ENCODE assay signal across 8 cellular contexts in genomic region chr20:44310664-44311639, GRCh38. TPM values are rescaled to one million over a fixed set of nuclear protein-coding genes. Genes with fewer than 3 reads are reported as not detected.
DNase-seq lines count a peak whose midpoint lies in the region; ATAC-seq and TF ChIP-seq lines count a peak whose summit lies in the region.

Gene FITM2 (minus strand): TSS chr20:44311202. CDS start chr20:44311148, 54 bp downstream.

- no peaks in the 10 kb centered on the region for H3K9me3 ChIP-seq in esophagus (ENCODE audit: control insufficient read depth in 2 of 2, insufficient read depth in 1 of 2, low read depth in 1 of 2, low read length in 1 of 2)
- no peaks in the 10 kb centered on the region for H3K9me3 ChIP-seq in mucosa of stomach (ENCODE audit: control insufficient read depth, low read length)

- H3K36me3 ChIP-seq in esophagus (ENCODE audit: control insufficient read depth in 2 of 2, insufficient read depth in 2 of 2, low read length in 1 of 2) (peaks cover 0 to 3% of the 10 kb centered on the region in 2 donors), mucosa of stomach (ENCODE audit: control insufficient read depth, insufficient read depth, low read length) (no peaks in the 10 kb centered on the region)

- no peaks in the 10 kb centered on the region for H3K27me3 ChIP-seq in esophagus (ENCODE audit: control insufficient read depth in 1 of 2, insufficient read depth in 2 of 2, low read length in 2 of 2)
- no peaks in the 10 kb centered on the region for H3K27me3 ChIP-seq in mucosa of stomach (ENCODE audit: control insufficient read depth, insufficient read depth, low read length)

- WGBS in esophagus, 2 donors, result 1% methylated on average over 59 to 70 of the region's 70 CpGs

- TF ChIP-seq RAD21 in Ishikawa (IDR thresholded peaks at IDR 0.05; ENCODE audit: low read depth), result peak; percentile 75

- TF ChIP-seq EP300 in Ishikawa (IDR thresholded peaks at IDR 0.05; ENCODE audit: borderline replicate concordance), result no peak

- ATAC-seq in GM21576 (IDR thresholded peaks at IDR 0.05; ENCODE audit: unreplicated experiment), result peak; percentile 85

- H3K4me1 ChIP-seq in esophagus (ENCODE audit: control insufficient read depth in 2 of 2, insufficient read depth in 2 of 2, low read length in 1 of 2) (peaks cover 3 to 9% of the 10 kb centered on the region in 2 donors), mucosa of stomach (ENCODE audit: control insufficient read depth, insufficient read depth, low read length) (peaks cover 8% of the 10 kb centered on the region)

- DNase-seq in DMS53 (lab: John Stamatoyannopoulos, UW), result peak; percentile 99
- DNase-seq in OCI-M1 (lab: John Stamatoyannopoulos, UW), result peak; percentile 97
- peak; percentile 98 for DNase-seq in activated T-cell treated with anti-CD3 and anti-CD28 coated beads, Interleukin-2, amount 50 U/mL, for 1 hour
- peak; percentile 99 for DNase-seq in stimulated activated CD8-positive, alpha-beta memory T cell treated with anti-CD3 and anti-CD28 coated beads, Interleukin-4, amount 100 ng/mL, for 48 hours

- peak within 1 kb of the TSS; percentile 88 to 94 for H3K4me3 ChIP-seq in esophagus (ENCODE audit: low read depth in 1 of 2, low read length in 2 of 2)
- peak within 1 kb of the TSS; percentile 98 for H3K4me3 ChIP-seq in mucosa of stomach (ENCODE audit: low read length)

- peak within 1 kb of the TSS; percentile 80 for H3K9ac ChIP-seq in mucosa of stomach (ENCODE audit: low read length)

- H3K27ac ChIP-seq in esophagus (ENCODE audit: low read depth in 2 of 2, low read length in 1 of 2), result peak within 1 kb of the TSS; percentile 64 to 65

TF ChIP-seq in Ishikawa, 13 proteins besides CTCF, POLR2A, EP300 and RAD21:
- TF ChIP-seq TEAD4 (IDR thresholded peaks at IDR 0.05) (no peak; the same call in none of the 2 replicates), TAF1 (IDR thresholded peaks at IDR 0.05; ENCODE audit: low read depth) (peak; percentile 76), REST (IDR thresholded peaks at IDR 0.05; ENCODE audit: low read depth) (no peak), CEBPB (IDR thresholded peaks at IDR 0.05) (no peak), ZBTB7A (IDR thresholded peaks at IDR 0.05; ENCODE audit: low read depth) (no peak), NFIC (IDR thresholded peaks at IDR 0.05) (no peak), MAX (IDR thresholded peaks at IDR 0.05) (peak; percentile 83), FOXM1 (IDR thresholded peaks at IDR 0.05; ENCODE audit: borderline replicate concordance, low read depth) (no peak), YY1 (IDR thresholded peaks at IDR 0.05; ENCODE audit: low read depth) (peak; percentile 71), TCF12 (IDR thresholded peaks at IDR 0.05; ENCODE audit: low read depth) (no peak), USF1 (IDR thresholded peaks at IDR 0.05) (no peak), EGR1 (IDR thresholded peaks at IDR 0.05) (no peak), CREB1 (IDR thresholded peaks at IDR 0.05; ENCODE audit: low read depth) (no peak)

RNA-seq across cellular contexts. Expression of gene FITM2, which starts in this region (rescaled TPM):
- polyA plus RNA-seq in esophagus, result 1 to 10 TPM; 1.2 to 2.3 TPM

Comparison
In these comparisons a context has a peak if more than half of its experiments do, and no peak if none do; other contexts are left out.
1. Peak in every context shown above with its lines: DNase-seq, ATAC-seq, H3K4me3 ChIP-seq and H3K27ac ChIP-seq.